In the genomic region with DNA sequence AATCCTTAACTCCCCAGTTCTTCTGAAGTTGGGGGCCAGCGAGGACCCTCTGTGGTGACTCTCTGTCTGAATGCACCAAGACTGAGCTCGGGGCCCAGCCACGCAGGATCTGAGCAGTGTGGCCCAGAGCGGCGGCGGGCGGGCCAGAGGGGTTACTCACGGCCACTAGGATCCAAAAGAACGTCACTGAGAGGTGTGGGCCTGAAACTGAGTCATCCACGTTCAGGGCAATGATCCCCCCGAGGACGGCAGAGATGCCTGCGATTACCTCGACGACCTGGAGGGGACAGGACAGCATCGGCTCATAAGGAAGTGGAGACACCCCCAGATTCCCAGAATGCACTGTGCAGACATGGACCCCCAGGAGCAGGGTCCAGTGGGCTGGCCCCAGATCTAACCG, we compare ENCODE assay signal across 14 cellular contexts. TPM values are rescaled to one million over a fixed set of nuclear protein-coding genes. Genes with fewer than 3 reads are reported as not detected.
DNase-seq lines count a peak whose midpoint lies in the region; TF ChIP-seq lines count a peak whose summit lies in the region.
"Had no signal": no experiment of that assay in that cellular context is flagged by ENCODE, and none has a peak within 500 bp of the region (broad histone marks: within the 10 kb centered on the region; RNA-seq: fewer than 3 reads in every experiment).

No MANE protein-coding gene starts in this region.

- H2AFZ ChIP-seq in neuronal stem cell (ENCODE audit: low read length), result no peak overlapping the region

- H3K14ac ChIP-seq in neuronal stem cell (ENCODE audit: low read length), result no peak overlapping the region

- no peak overlapping the region for H3K4me3 ChIP-seq in fibroblast of mammary gland (ENCODE audit: control insufficient read depth, low read depth, low read length)
- H3K4me3 ChIP-seq in neuronal stem cell (ENCODE audit: low read length in 2 of 2), result no peak overlapping the region

- H3K79me1 ChIP-seq in neuronal stem cell (ENCODE audit: low read depth, low read length), result no peaks in the 10 kb centered on the region

- H3K9me3 ChIP-seq in neuronal stem cell (replicated peaks in 1 of 2; ENCODE audit: control insufficient read depth in 2 of 2, insufficient read depth in 1 of 2, low read depth in 1 of 2, low read length in 2 of 2), result no peaks in the 10 kb centered on the region

- no peaks in the 10 kb centered on the region for H3K36me3 ChIP-seq in neuronal stem cell (replicated peaks in 1 of 2; ENCODE audit: control insufficient read depth in 2 of 2, insufficient read depth in 2 of 2, low read length in 2 of 2)

- peak overlapping the region; percentile 38 for H2BK15ac ChIP-seq in neuronal stem cell (ENCODE audit: low read length)

- H3K27ac ChIP-seq in neuronal stem cell (replicated peaks; ENCODE audit: low read length), result no peak overlapping the region
- H3K27ac ChIP-seq: C4-2B had no signal

- no peak overlapping the region for H4K8ac ChIP-seq in neuronal stem cell (ENCODE audit: low read depth, low read length)

- peak overlapping the region; percentile 91 for H2AK5ac ChIP-seq in neuronal stem cell (ENCODE audit: low read depth, low read length)

- H3K23ac ChIP-seq in neuronal stem cell (ENCODE audit: low read depth, low read length, poor library complexity), result no peak overlapping the region

- no peak overlapping the region for H4K91ac ChIP-seq in neuronal stem cell (ENCODE audit: low read depth, low read length, poor library complexity)

- H3K4me2 ChIP-seq in neuronal stem cell (ENCODE audit: insufficient read depth, low read length, poor library complexity, severe bottlenecking), result no peak overlapping the region

- in situ Hi-C loops in KBM-7 (cut with MboI; ENCODE audit: low pct_unique_long_range_greater_than_20kb, low sequenced_read_pairs), result no loop called here

- no peaks in the 10 kb centered on the region for H3K27me3 ChIP-seq in neuronal stem cell (ENCODE audit: control insufficient read depth in 3 of 3, insufficient read depth in 3 of 3, low read depth in 1 of 3, low read length in 3 of 3)

- no CpG with 5 or more reads among the region's 17 CpGs for WGBS in neuronal stem cell (ENCODE audit: extremely low coverage in 2 of 2, insufficient read length in 2 of 2, insufficient replicate concordance in 1 of 2), 2 donors

- peak overlapping the region; percentile 71 for H3K18ac ChIP-seq in neuronal stem cell (ENCODE audit: low read length)

- DNase-seq in ELR (ENCODE audit: low read depth) (peak; percentile 21), HT1080 (ENCODE audit: low read depth) (peak; percentile 9), fibroblast of mammary gland (ENCODE audit: low read depth) (peak; percentile 7), neuronal stem cell (ENCODE audit: low spot score) (no peak), kidney tubule cell (ENCODE audit: low spot score) (no peak), KBM-7 (no peak), activated gamma-delta T cell treated with Interleukin-2 at 50 U/mL for 16 hours (no peak), erythroblast (lab: John Stamatoyannopoulos, UW) (no peak)
- DNase-seq: DMS 273 treated with DMSO at 0.1 percent for 48 hours, GF-D8, NCI-H187 had no signal

- peaks cover 8 to 12% of the 10 kb centered on the region in 2 donors for H3K4me1 ChIP-seq in neuronal stem cell (ENCODE audit: control insufficient read depth in 2 of 2, insufficient read depth in 1 of 2, low read depth in 1 of 2, low read length in 2 of 2)

- no peak overlapping the region for H2BK12ac ChIP-seq in neuronal stem cell (ENCODE audit: low read length)

- no peak overlapping the region for H3K4ac ChIP-seq in neuronal stem cell (ENCODE audit: low read length)

- H2BK5ac ChIP-seq in neuronal stem cell (ENCODE audit: low read length), result no peak overlapping the region

- TF ChIP-seq CTCF in fibroblast of mammary gland (conservative IDR thresholded peaks at IDR 0.05; ENCODE audit: control insufficient read depth, insufficient read depth, low read depth, low read length), result no peak

- no peak overlapping the region for H3K9ac ChIP-seq in neuronal stem cell (ENCODE audit: low read depth, low read length, poor library complexity)

- no peak overlapping the region for H2BK120ac ChIP-seq in neuronal stem cell (ENCODE audit: low read depth, low read length)

- TF ChIP-seq POLR2A in erythroblast (IDR thresholded peaks at IDR 0.05; ENCODE audit: low read length), result no peak

RNA-seq across cellular contexts. Expression of gene MLC1, which starts 11.2 kb away (rescaled TPM):
- 0.10 TPM in 1 of 2 replicates, not detected in the other for total RNA-seq in HT1080 (2014; rRNA removed; shearing (Covaris generic))
- 0.02 and 0.07 TPM in 2 replicates for polyA plus RNA-seq in HT1080 (2015; cell fraction: cytosol; rRNA removed)
- not detected in 2 replicates for polyA plus RNA-seq in HT1080 (2015; cell fraction: nucleus; rRNA removed)
- polyA plus RNA-seq in neuronal stem cell (2013, experiment 1 of 2), result 0.07 TPM
- polyA plus RNA-seq in neuronal stem cell (2013, experiment 2 of 2), result 0.04 TPM

RNA-seq across cellular contexts. Expression of gene MOV10L1, which starts 15.8 kb away (rescaled TPM):
- total RNA-seq in HT1080 (2014; rRNA removed; shearing (Covaris generic)), result not detected in 2 replicates
- 0.19 and 0.83 TPM in 2 replicates for polyA plus RNA-seq in HT1080 (2015; cell fraction: cytosol; rRNA removed)
- polyA plus RNA-seq in HT1080 (2015; cell fraction: nucleus; rRNA removed), result 0.23 and 1.2 TPM in 2 replicates
- polyA plus RNA-seq in neuronal stem cell (2013, experiment 1 of 2), result 0.03 TPM
- polyA plus RNA-seq in neuronal stem cell (2013, experiment 2 of 2), result 0.07 TPM
- total RNA-seq: A673 had no signal
- polyA plus RNA-seq: IgD-negative memory B cell had no signal

RNA-seq across cellular contexts. Expression of gene TTLL8, which starts 16.0 kb away (rescaled TPM):
- total RNA-seq in HT1080 (2014; rRNA removed; shearing (Covaris generic)), result not detected in 2 replicates
- not detected in 2 replicates for polyA plus RNA-seq in HT1080 (2015; cell fraction: cytosol; rRNA removed)
- polyA plus RNA-seq in HT1080 (2015; cell fraction: nucleus; rRNA removed), result not detected in 2 replicates
- polyA plus RNA-seq in neuronal stem cell (2013, experiment 1 of 2), result 0.06 TPM
- polyA plus RNA-seq in neuronal stem cell (2013, experiment 2 of 2), result 0.01 TPM
- total RNA-seq: A673 had no signal
- polyA plus RNA-seq: IgD-negative memory B cell had no signal

Comparison
In these comparisons a context has a peak if more than half of its experiments do, and no peak if none do; other contexts are left out.
1. DNase-seq: peak in ELR (single experiment), HT1080 (single experiment) and fibroblast of mammary gland (single experiment); none in neuronal stem cell (single experiment), kidney tubule cell (single experiment), KBM-7 (single experiment), activated gamma-delta T cell treated with Interleukin-2 at 50 U/mL for 16 hours (single experiment) and erythroblast (0 of 2).